Comparison of ENCODE assay signal across 1 cellular context in the genomic region with DNA sequence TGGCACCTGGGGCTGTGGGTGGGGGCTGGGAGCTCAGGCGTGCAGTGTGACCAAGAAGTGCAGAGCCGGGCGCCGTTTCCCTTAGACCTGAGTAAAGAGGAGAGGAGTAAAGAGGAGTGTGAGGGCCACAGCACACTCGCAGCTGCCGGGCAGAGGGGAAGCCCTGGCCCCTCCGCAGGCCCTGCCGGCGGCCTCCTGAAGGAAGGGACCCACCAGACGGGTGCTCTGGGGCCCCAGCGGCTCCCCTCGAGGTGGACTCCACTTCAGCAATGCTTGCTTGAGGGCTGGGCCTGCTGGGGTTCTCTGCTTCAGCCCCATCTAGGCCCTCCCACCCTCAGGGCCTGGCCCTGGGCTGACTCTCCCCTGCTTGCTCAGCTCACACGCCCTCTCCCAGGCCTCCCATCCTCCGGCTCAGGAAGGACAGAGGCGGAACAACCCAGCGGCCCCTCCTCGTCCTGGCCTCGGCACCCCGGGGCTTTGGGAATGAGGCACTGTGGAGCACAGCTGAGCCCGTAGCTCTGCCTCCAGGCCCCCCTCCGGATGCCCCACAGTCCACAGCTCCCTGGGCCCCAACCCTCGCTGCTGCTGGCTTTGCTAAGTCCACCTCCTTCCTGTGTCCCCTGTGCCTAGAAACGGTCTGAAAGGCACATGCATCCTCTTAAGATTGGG.
A peak's percentile ranks its signal among the peaks of the same experiment; 100 is the strongest.
TF ChIP-seq lines count a peak whose summit lies in the region.

No MANE protein-coding gene starts in this region.

TF ChIP-seq in H1, 55 proteins besides CTCF, POLR2A, EP300 and RAD21:
- TF ChIP-seq, protein P1, sequence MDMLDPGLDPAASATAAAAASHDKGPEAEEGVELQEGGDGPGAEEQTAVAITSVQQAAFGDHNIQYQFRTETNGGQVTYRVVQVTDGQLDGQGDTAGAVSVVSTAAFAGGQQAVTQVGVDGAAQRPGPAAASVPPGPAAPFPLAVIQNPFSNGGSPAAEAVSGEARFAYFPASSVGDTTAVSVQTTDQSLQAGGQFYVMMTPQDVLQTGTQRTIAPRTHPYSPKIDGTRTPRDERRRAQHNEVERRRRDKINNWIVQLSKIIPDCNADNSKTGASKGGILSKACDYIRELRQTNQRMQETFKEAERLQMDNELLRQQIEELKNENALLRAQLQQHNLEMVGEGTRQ (IDR thresholded peaks at IDR 0.05; ENCODE audit: low read length): no peak
- TF ChIP-seq NANOG (IDR thresholded peaks at IDR 0.05; ENCODE audit: insufficient read depth, low read depth, low read length, poor library complexity, severe bottlenecking) (no peak), SIX5 (IDR thresholded peaks at IDR 0.05; ENCODE audit: low read depth, low read length) (no peak), CREB1 (IDR thresholded peaks at IDR 0.05) (no peak), GABPA (IDR thresholded peaks at IDR 0.05; ENCODE audit: borderline replicate concordance, insufficient read depth, low read length) (peak; percentile 57; the same call in 1 of the 2 replicates)
